Comparison of ENCODE assay signal across 20 cellular contexts in the genomic region with DNA sequence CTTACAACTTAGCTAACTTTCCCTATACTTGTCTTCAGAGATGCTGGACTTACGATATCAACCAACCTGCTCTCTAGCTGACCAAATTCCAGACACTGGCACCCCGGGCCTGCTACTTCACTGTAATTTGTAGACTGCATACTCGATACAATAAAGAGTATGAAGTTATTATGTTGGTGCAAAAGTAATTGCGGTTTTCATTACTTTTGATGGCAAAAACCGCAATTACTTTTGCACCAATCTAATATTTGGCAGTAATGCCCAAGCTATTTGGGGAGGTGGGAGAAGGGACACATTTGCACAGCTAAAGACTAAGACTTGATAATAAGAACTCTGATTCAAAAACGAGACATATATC. TPM values are rescaled to one million over a fixed set of nuclear protein-coding genes. Genes with fewer than 3 reads are reported as not detected.
DNase-seq lines count a peak whose midpoint lies in the region; ATAC-seq, FAIRE-seq and TF ChIP-seq lines count a peak whose summit lies in the region.
"Had no signal": no experiment of that assay in that cellular context is flagged by ENCODE, and none has a peak within 500 bp of the region (broad histone marks: within the 10 kb centered on the region; RNA-seq: fewer than 3 reads in every experiment).

No MANE protein-coding gene starts in this region.

- no peaks in the 10 kb centered on the region for H4K20me1 ChIP-seq in HepG2 (ENCODE audit: insufficient read depth, low read length)

- H3K4me3 ChIP-seq in HepG2 (replicated peaks in 1 of 3; ENCODE audit: insufficient read depth in 1 of 3, low read depth in 2 of 3, low read length in 3 of 3) (no peak overlapping the region), right lobe of liver (no peak overlapping the region), aorta (ENCODE audit: low read length in 2 of 2) (no peak overlapping the region), heart left ventricle (no peak overlapping the region)
- H3K4me3 ChIP-seq in naive thymus-derived CD4-positive, alpha-beta T cell (ENCODE audit: low read length): no peak overlapping the region
- H3K4me3 ChIP-seq: hepatocyte, ovary, PC-9, right atrium auricular region, uterus had no signal

- TF ChIP-seq EP300 in HepG2 (IDR thresholded peaks at IDR 0.05; ENCODE audit: low read depth in 2 of 2, low read length in 2 of 2): no peak
- TF ChIP-seq EP300 in HepG2 (CRISPR knock-in tag; IDR thresholded peaks at IDR 0.05; ENCODE audit: borderline replicate concordance): no peak

- H3K9me3 ChIP-seq in HepG2 (ENCODE audit: low read length) (no peaks in the 10 kb centered on the region), right lobe of liver (no peaks in the 10 kb centered on the region), aorta (ENCODE audit: control insufficient read depth, low read length) (no peaks in the 10 kb centered on the region), heart left ventricle (no peaks in the 10 kb centered on the region)
- H3K9me3 ChIP-seq in naive thymus-derived CD4-positive, alpha-beta T cell (ENCODE audit: control insufficient read depth in 2 of 3, low read length in 3 of 3): no peaks in the 10 kb centered on the region
- H3K9me3 ChIP-seq: ovary, right atrium auricular region, uterus had no signal

- intact Hi-C loops in HepG2 (cut with micrococcal nuclease; ENCODE audit: unreplicated experiment): no loop called here
- intact Hi-C loops in right lobe of liver (cut with DNase I): no loop called here
- intact Hi-C loops in naive thymus-derived CD4-positive, alpha-beta T cell (cut with micrococcal nuclease): loop anchor here (5.0 to 10.0 kb wide), 4 partner anchors 390 to 1882 kb away; partner anchors contain the start of gene MED23 (in 1 of the 2)
- intact Hi-C loops in aorta (cut with DNase I): no loop called here
- intact Hi-C loops in heart left ventricle (cut with DNase I): loop anchor here in 1 of 10 donors (10.0 kb wide), 1 partner anchor 250 kb away; no protein-coding TSS in a partner anchor

- H3K36me3 Mint-ChIP-seq in activated naive CD8-positive, alpha-beta T cell treated with anti-CD3 and anti-CD28 coated beads for 36 hours: peaks cover 6% of the 10 kb centered on the region
- H3K36me3 Mint-ChIP-seq in naive thymus-derived CD4-positive, alpha-beta T cell: peaks cover 0 to 5% (median 0%) of the 10 kb centered on the region in 5 donors

- BruUV-seq in HepG2 (replicated peaks; lab: Mats Ljungman, UMichigan): no TSS peak

- H3K4me2 ChIP-seq in HepG2 (ENCODE audit: low read depth, low read length): no peak overlapping the region
- H3K4me2 ChIP-seq: hepatocyte, PC-9 had no signal

- TF ChIP-seq RAD21 in HepG2 (CRISPR knock-in tag; IDR thresholded peaks at IDR 0.05): no peak

- no peak overlapping the region for H2AFZ ChIP-seq in HepG2 (ENCODE audit: low read length)
- H2AFZ ChIP-seq: hepatocyte, PC-9 had no signal

- H3K79me2 ChIP-seq in HepG2 (ENCODE audit: insufficient read depth, low read length): no peaks in the 10 kb centered on the region
- H3K79me2 ChIP-seq: hepatocyte had no signal

- peaks cover 2% of the 10 kb centered on the region for H3K9me3 Mint-ChIP-seq in activated naive CD8-positive, alpha-beta T cell treated with anti-CD3 and anti-CD28 coated beads for 36 hours
- no peaks in the 10 kb centered on the region for H3K9me3 Mint-ChIP-seq in naive thymus-derived CD4-positive, alpha-beta T cell
- H3K9me3 Mint-ChIP-seq: activated CD4-positive, alpha-beta memory T cell treated with anti-CD3 and anti-CD28 coated beads, Interleukin-2, amount 10 ng/mL, durations not matched to agents 7 days and 5 days had no signal

- no peaks in the 10 kb centered on the region for H3K27me3 Mint-ChIP-seq in activated naive CD8-positive, alpha-beta T cell treated with anti-CD3 and anti-CD28 coated beads for 36 hours
- no peaks in the 10 kb centered on the region for H3K27me3 Mint-ChIP-seq in naive thymus-derived CD4-positive, alpha-beta T cell
- H3K27me3 Mint-ChIP-seq: T-helper 17 cell had no signal

- in situ Hi-C loops in HepG2 (cut with HindIII; ENCODE audit: extremely low pct_ligation_motif_present, low pct_unique_long_range_greater_than_20kb): no loop called here

- 18% methylated on average over 6 of the region's 6 CpGs for WGBS in HepG2 (ENCODE audit: low lambda C conversion rate)
- 89% methylated on average over 5 of the region's 6 CpGs for WGBS in right lobe of liver (ENCODE audit: insufficient coverage, low coverage, low lambda C conversion rate, missing lambda C conversion rate)
- 83 to 84% methylated on average over 6 of the region's 6 CpGs for WGBS in aorta, 2 donors
- WGBS in heart left ventricle, 4 donors: 83 to 93% (median 87%) methylated on average over 6 of the region's 6 CpGs

- H3K27me3 ChIP-seq in HepG2 (ENCODE audit: control insufficient read depth in 1 of 2, insufficient read depth in 2 of 2, low read length in 2 of 2) (peaks cover 0 to 6% of the 10 kb centered on the region in 2 experiments; a peak in 1 of 5 replicates), right lobe of liver (no peaks in the 10 kb centered on the region), aorta (ENCODE audit: control insufficient read depth in 1 of 2, insufficient read depth in 2 of 2, low read length in 1 of 2) (no peaks in the 10 kb centered on the region), heart left ventricle (no peaks in the 10 kb centered on the region)
- no peaks in the 10 kb centered on the region for H3K27me3 ChIP-seq in naive thymus-derived CD4-positive, alpha-beta T cell (ENCODE audit: control insufficient read depth in 2 of 2, insufficient read depth in 2 of 2, low read length in 2 of 2)
- H3K27me3 ChIP-seq: hepatocyte, ovary, right atrium auricular region, uterus had no signal

- H3K27ac Mint-ChIP-seq in activated naive CD8-positive, alpha-beta T cell treated with anti-CD3 and anti-CD28 coated beads for 36 hours: peak overlapping the region; percentile 50
- H3K27ac Mint-ChIP-seq in naive thymus-derived CD4-positive, alpha-beta T cell: peak overlapping the region in 5 of 9 donors; percentile 4 to 65 (median 9)
- H3K27ac Mint-ChIP-seq: activated CD4-positive, alpha-beta memory T cell treated with anti-CD3 and anti-CD28 coated beads, Interleukin-2, amount 10 ng/mL, durations not matched to agents 7 days and 5 days; T-helper 17 cell had no signal

- H3K4me1 Mint-ChIP-seq in activated naive CD8-positive, alpha-beta T cell treated with anti-CD3 and anti-CD28 coated beads for 36 hours: peaks cover 49% of the 10 kb centered on the region
- H3K4me1 Mint-ChIP-seq in naive thymus-derived CD4-positive, alpha-beta T cell: peaks cover 21 to 64% (median 50%) of the 10 kb centered on the region in 7 donors

- no peak for FAIRE-seq in HepG2 (lab: Jason Lieb, UNC)

- peaks cover 33% of the 10 kb centered on the region for H3K4me1 ChIP-seq in HepG2 (ENCODE audit: insufficient read depth, low read length)
- peaks cover 0 to 8% (median 3%) of the 10 kb centered on the region in 4 donors for H3K4me1 ChIP-seq in right lobe of liver
- peaks cover 25 to 32% of the 10 kb centered on the region in 2 donors for H3K4me1 ChIP-seq in naive thymus-derived CD4-positive, alpha-beta T cell (ENCODE audit: control insufficient read depth in 2 of 2, insufficient read depth in 2 of 2, low read length in 2 of 2)
- H3K4me1 ChIP-seq in aorta (ENCODE audit: control insufficient read depth in 1 of 2, insufficient read depth in 2 of 2, low read length in 2 of 2): peaks cover 0 to under 1% of the 10 kb centered on the region in 2 donors
- peaks cover 0 to 33% (median 14%) of the 10 kb centered on the region in 12 donors for H3K4me1 ChIP-seq in heart left ventricle
- H3K4me1 ChIP-seq: uterus had no signal

- CTCF ChIA-PET in HepG2 (lab: Yijun Ruan, JAX; ENCODE audit: low intra/inter-chr PET ratio, low total read pairs): no interaction called here
- CTCF ChIA-PET in naive thymus-derived CD4-positive, alpha-beta T cell (lab: Charles Lee): interaction anchor here (1.5 to 2.9 kb wide), 3 partner anchors 16 to 245 kb away, joined by 5 to 13 read pairs (median 11); no protein-coding TSS in a partner anchor

- ATAC-seq in HepG2: no peak
- no peak for ATAC-seq in right lobe of liver
- ATAC-seq in naive thymus-derived CD4-positive, alpha-beta T cell: no peak
- no peak for ATAC-seq in aorta (ENCODE audit: low FRiP score)
- ATAC-seq in heart left ventricle: no peak
- ATAC-seq in HG02798 (IDR thresholded peaks at IDR 0.05; ENCODE audit: poor library complexity, unreplicated experiment): no peak
- ATAC-seq: T-helper 17 cell had no signal

- no peak for TF ChIP-seq POLR2A in HepG2 (IDR thresholded peaks at IDR 0.05; ENCODE audit: insufficient read depth in 1 of 2, low read depth in 2 of 2, low read length in 2 of 2)
- no peak for TF ChIP-seq POLR2A in right lobe of liver (IDR thresholded peaks at IDR 0.05)
- no peak for TF ChIP-seq POLR2A in heart left ventricle (IDR thresholded peaks at IDR 0.05)

- POLR2A ChIA-PET in HepG2 (lab: Yijun Ruan, JAX): interaction anchor here (1.1 kb wide), 1 partner anchor 35 kb away, joined by 4 read pairs; the partner anchor contains the start of gene ARHGAP18
- POLR2A ChIA-PET in naive thymus-derived CD4-positive, alpha-beta T cell (lab: Charles Lee): no interaction called here

- H3K36me3 ChIP-seq in HepG2 (replicated peaks in 1 of 2; ENCODE audit: control insufficient read depth in 1 of 2, insufficient read depth in 2 of 2, low read length in 2 of 2) (no peaks in the 10 kb centered on the region), right lobe of liver (no peaks in the 10 kb centered on the region), aorta (ENCODE audit: control insufficient read depth in 1 of 2, insufficient read depth in 2 of 2, low read length in 1 of 2) (no peaks in the 10 kb centered on the region), heart left ventricle (no peaks in the 10 kb centered on the region)
- H3K36me3 ChIP-seq in naive thymus-derived CD4-positive, alpha-beta T cell (ENCODE audit: control insufficient read depth in 2 of 3, insufficient read depth in 3 of 3, low read length in 3 of 3): no peaks in the 10 kb centered on the region
- H3K36me3 ChIP-seq: ovary, right atrium auricular region, uterus had no signal

- H3K9ac ChIP-seq in HepG2 (ENCODE audit: insufficient read depth, low read depth, low read length): no peak overlapping the region

- no peak for TF ChIP-seq CTCF in HepG2 (CRISPR knock-in tag; IDR thresholded peaks at IDR 0.05)
- no peak for TF ChIP-seq CTCF in right lobe of liver (IDR thresholded peaks at IDR 0.05)
- TF ChIP-seq CTCF in heart left ventricle (IDR thresholded peaks at IDR 0.05): no peak

- H3K4me3 Mint-ChIP-seq in activated naive CD8-positive, alpha-beta T cell treated with anti-CD3 and anti-CD28 coated beads for 36 hours: no peak overlapping the region
- no peak overlapping the region for H3K4me3 Mint-ChIP-seq in naive thymus-derived CD4-positive, alpha-beta T cell
- H3K4me3 Mint-ChIP-seq: activated CD4-positive, alpha-beta memory T cell treated with anti-CD3 and anti-CD28 coated beads, Interleukin-2, amount 10 ng/mL, durations not matched to agents 7 days and 5 days; T-helper 17 cell had no signal

- DNase-seq in HepG2 (ENCODE audit: low spot score) (no peak), right lobe of liver (no peak), aorta (no peak), heart left ventricle (no peak)
- DNase-seq in activated naive CD8-positive, alpha-beta T cell treated with anti-CD3 and anti-CD28 coated beads for 36 hours: no peak
- no peak for DNase-seq in naive thymus-derived CD4-positive, alpha-beta T cell
- DNase-seq in stimulated activated CD4-positive, alpha-beta T cell treated with anti-CD3 and anti-CD28 coated beads, Interleukin-2, amount 100 ng/mL, for 48 hours: no peak
- DNase-seq: activated CD4-positive, alpha-beta memory T cell treated with anti-CD3 and anti-CD28 coated beads, Interleukin-2, amount 10 ng/mL, durations not matched to agents 7 days and 5 days; activated naive CD4-positive, alpha-beta T cell treated with anti-CD3 and anti-CD28 coated beads, Interleukin-2, amount 50 U/mL, for 16 hours; activated T-cell treated with anti-CD3 and anti-CD28 coated beads, Interleukin-2, amount 50 U/mL, for 1 hour; DMS 273 treated with DMSO at 0.1 percent for 48 hours; NCI-H774; stimulated activated CD4-positive, alpha-beta T cell treated with anti-CD3 and anti-CD28 coated beads, Interleukin-15, amount 100 ng/mL, for 24 hours; T-helper 17 cell had no signal

- H3K27ac ChIP-seq in HepG2 (ENCODE audit: extremely low read length, insufficient read depth, low read length) (no peak overlapping the region), right lobe of liver (no peak overlapping the region), aorta (ENCODE audit: low read depth in 1 of 2, low read length in 2 of 2) (no peak overlapping the region), heart left ventricle (no peak overlapping the region)
- H3K27ac ChIP-seq in naive thymus-derived CD4-positive, alpha-beta T cell (ENCODE audit: low read depth, low read length): no peak overlapping the region
- H3K27ac ChIP-seq: PC-9 had no signal

RNA-seq across cellular contexts. Expression of gene ARHGAP18, which starts 34.9 kb away (rescaled TPM):
- total RNA-seq in HepG2 (2016; rRNA removed; fragmentation: Illumina TruSeq; extraction: Trizol) (115 and 183 TPM in 2 replicates), right lobe of liver (1 to 10 TPM; 2.2 to 8.0 (median 2.9) TPM), aorta (10 to 100 TPM; 16.3 to 24.4 TPM), heart left ventricle (10 to 100 TPM in 2 of 9 donors, 1 to 10 TPM in 7; 2.8 to 26.4 (median 4.1) TPM)
- 16.6 and 18.3 TPM in 2 replicates for total RNA-seq in HepG2 (2016; cell fraction: cytosol; rRNA removed; fragmentation: Illumina TruSeq; extraction: Trizol; ENCODE audit: low read depth)
- total RNA-seq in HepG2 (2016; cell fraction: insoluble cytoplasmic fraction; rRNA removed; fragmentation: Illumina TruSeq; extraction: Trizol): 116 and 185 TPM in 2 replicates
- total RNA-seq in HepG2 (2016; cell fraction: membrane; rRNA removed; fragmentation: Illumina TruSeq; extraction: Trizol): 53.6 and 60.8 TPM in 2 replicates
- total RNA-seq in HepG2 (2016; cell fraction: nucleus; rRNA removed; fragmentation: Illumina TruSeq; extraction: Trizol): 89.7 and 91.5 TPM in 2 replicates
- polyA plus RNA-seq in HepG2 (2011; rRNA removed) (37.8 and 58.2 TPM in 2 replicates), aorta (10 to 100 TPM in 1 of 2 donors, 1 to 10 TPM in 1; 8.0 to 15.0 TPM), heart left ventricle (1 to 10 TPM; 1.6 to 2.8 TPM)
- 24.3 and 29.8 TPM in 2 replicates for polyA plus RNA-seq in HepG2 (2011; cell fraction: cytosol; rRNA removed)
- polyA plus RNA-seq in HepG2 (2011; cell fraction: nucleus; rRNA removed): 13.1 and 14.2 TPM in 2 replicates
- polyA plus RNA-seq in HepG2 (2012): 54.6 and 95.7 TPM in 2 replicates
- 6.1 and 6.7 TPM in 2 replicates for polyA plus RNA-seq in HepG2 (2016; cell fraction: cytosol; fragmentation: Illumina TruSeq; extraction: Trizol; ENCODE audit: low read depth)
- polyA plus RNA-seq in HepG2 (2016; cell fraction: insoluble cytoplasmic fraction; fragmentation: Illumina TruSeq; extraction: Trizol; ENCODE audit: low read depth): 150 and 162 TPM in 2 replicates
- polyA plus RNA-seq in HepG2 (2016; cell fraction: membrane; fragmentation: Illumina TruSeq; extraction: Trizol; ENCODE audit: low read depth): 21.3 and 24.5 TPM in 2 replicates
- 65.9 and 66.3 TPM in 2 replicates for polyA plus RNA-seq in HepG2 (2016; cell fraction: nucleus; fragmentation: Illumina TruSeq; extraction: Trizol; ENCODE audit: insufficient read depth, low read depth)
- 8.2 and 55.6 TPM in 2 replicates for polyA minus RNA-seq in HepG2 (2011; rRNA and poly(A)+ RNA removed; ENCODE audit: low replicate concordance)
- 60.4 and 69.2 TPM in 2 replicates for polyA minus RNA-seq in HepG2 (2011; cell fraction: cytosol; rRNA and poly(A)+ RNA removed)
- 134 and 144 TPM in 2 replicates for polyA minus RNA-seq in HepG2 (2011; cell fraction: nucleus; rRNA and poly(A)+ RNA removed)
- 1 to 10 TPM; 7.0 to 8.9 TPM for total RNA-seq in activated naive CD8-positive, alpha-beta T cell treated with anti-CD3 and anti-CD28 coated beads for 36 hours
- total RNA-seq in naive thymus-derived CD4-positive, alpha-beta T cell: 1 to 10 TPM; 1.1 to 9.4 (median 2.0) TPM
- under 1 TPM; 0.53 to 0.60 TPM for polyA plus RNA-seq in naive thymus-derived CD4-positive, alpha-beta T cell

Comparison
In these comparisons a context has a peak if more than half of its experiments do, and no peak if none do; other contexts are left out.
1. intact Hi-C loops: an anchor here in naive thymus-derived CD4-positive, alpha-beta T cell (5.0 to 10.0 kb wide); none called in HepG2, right lobe of liver and aorta.